Comparison of ENCODE assay signal across 8 cellular contexts in the genomic region with DNA sequence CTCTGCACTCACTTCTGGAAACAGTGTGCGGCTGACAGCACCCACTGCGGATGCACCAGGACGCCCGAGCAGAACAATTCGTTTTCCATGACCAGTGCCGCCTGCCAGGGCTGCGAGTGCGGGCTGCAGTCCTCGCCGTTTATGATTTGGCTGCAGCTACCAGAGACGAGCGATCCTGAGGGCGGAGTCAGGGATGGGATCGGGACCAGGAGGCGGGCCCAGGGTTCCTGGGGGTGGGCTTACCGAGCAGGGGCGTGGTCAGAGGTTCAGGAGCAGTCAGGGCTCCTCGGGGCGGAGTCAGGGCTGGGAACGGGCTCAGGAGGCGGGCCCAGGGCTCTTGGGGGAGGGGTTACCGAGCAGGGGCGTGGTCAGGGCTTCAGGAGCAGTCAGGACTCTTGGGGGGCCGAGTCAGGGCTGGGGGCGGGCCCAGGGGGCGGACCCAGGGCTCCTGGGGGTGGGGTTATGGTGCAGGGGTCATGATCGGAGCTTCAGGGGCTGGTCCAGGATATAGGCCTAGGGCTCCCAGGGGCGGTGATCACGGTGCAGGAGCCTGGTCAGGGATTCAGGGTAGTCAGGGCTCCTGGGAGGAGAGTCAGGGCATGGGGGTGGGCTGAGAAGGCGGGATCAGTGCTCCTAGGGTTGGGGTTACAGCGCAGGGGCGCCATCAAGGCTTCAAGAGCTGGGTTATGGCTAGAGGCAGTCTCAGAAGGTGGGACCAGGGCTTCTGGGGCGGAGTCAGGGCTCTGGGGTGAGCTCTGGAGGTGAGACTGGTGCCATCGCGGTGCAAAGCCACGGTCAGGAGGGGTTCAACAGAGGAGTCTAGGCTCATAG. TPM values are rescaled to one million over a fixed set of nuclear protein-coding genes. Genes with fewer than 3 reads are reported as not detected.
A peak's percentile ranks its signal among the peaks of the same experiment; 100 is the strongest.
DNase-seq lines count a peak whose midpoint lies in the region; ATAC-seq and TF ChIP-seq lines count a peak whose summit lies in the region.

No MANE protein-coding gene starts in this region.

- peaks cover 22% of the 10 kb centered on the region for H3K27me3 ChIP-seq in CD8-positive, alpha-beta T cell (ENCODE audit: insufficient read depth, low read length)
- H3K27me3 ChIP-seq in adrenal gland (peaks cover 30% of the 10 kb centered on the region), mesenchymal stem cell (ENCODE audit: control insufficient read depth in 1 of 2, insufficient read depth in 1 of 2, low read length in 2 of 2) (peaks cover 0 to 77% of the 10 kb centered on the region in 2 experiments)

- no peak overlapping the region for H3K27ac ChIP-seq in CD8-positive, alpha-beta T cell (ENCODE audit: low read depth, low read length)
- H3K27ac ChIP-seq in adrenal gland = no peak overlapping the region
- H3K27ac ChIP-seq in mesenchymal stem cell (ENCODE audit: low read length, poor library complexity, severe bottlenecking) = no peak overlapping the region

- no peak overlapping the region for H3K23ac ChIP-seq in mesenchymal stem cell (ENCODE audit: low read length in 2 of 2)

- intact Hi-C loops in CD8-positive, alpha-beta T cell (cut with DNase I, micrococcal nuclease) = no loop called here
- intact Hi-C loops in adrenal gland (cut with DNase I) = loop anchor here in 1 of 2 donors (10.0 kb wide), 1 partner anchor 115 kb away; a partner anchor contains a TSS

- peak; percentile 36 for ATAC-seq in CD8-positive, alpha-beta T cell
- peak; percentile 57 for ATAC-seq in GM19372 (IDR thresholded peaks at IDR 0.05; ENCODE audit: low read depth, unreplicated experiment)
- ATAC-seq in naive B cell (ENCODE audit: low read depth in 2 of 2) = peak; percentile 36 to 43

- no peak overlapping the region for H3K4me3 ChIP-seq in CD8-positive, alpha-beta T cell (ENCODE audit: low read depth, low read length)
- H3K4me3 ChIP-seq in adrenal gland (peak overlapping the region in 1 of 4 donors; percentile 39), mesenchymal stem cell (ENCODE audit: insufficient read depth in 1 of 2, low read depth in 1 of 2, low read length in 2 of 2) (no peak overlapping the region)

- H3K27me3 Mint-ChIP-seq in CD8-positive, alpha-beta T cell (ENCODE audit: low read depth) = peaks cover 56% of the 10 kb centered on the region
- peaks cover 0 to 27% (median 9%) of the 10 kb centered on the region in 3 donors for H3K27me3 Mint-ChIP-seq in naive B cell

- H3K9ac ChIP-seq in mesenchymal stem cell (ENCODE audit: low read length) = no peak overlapping the region

- H4K8ac ChIP-seq in mesenchymal stem cell (ENCODE audit: low read length) = no peak overlapping the region

- H4K91ac ChIP-seq in mesenchymal stem cell (ENCODE audit: low read length) = no peak overlapping the region

- H3K14ac ChIP-seq in mesenchymal stem cell (ENCODE audit: low read length in 2 of 2) = no peak overlapping the region

- no peak overlapping the region for H2AK5ac ChIP-seq in mesenchymal stem cell (ENCODE audit: low read length, severe bottlenecking)

- H3K4me1 ChIP-seq in CD8-positive, alpha-beta T cell (ENCODE audit: insufficient read depth, low read length) = no peaks in the 10 kb centered on the region
- H3K4me1 ChIP-seq in adrenal gland (replicated peaks in 1 of 2) = no peaks in the 10 kb centered on the region
- no peaks in the 10 kb centered on the region for H3K4me1 ChIP-seq in mesenchymal stem cell (ENCODE audit: control insufficient read depth, insufficient read depth, low read depth, low read length)

- POLR2A ChIA-PET in CD8-positive, alpha-beta T cell (lab: Charles Lee) = no interaction called here

- CTCF ChIA-PET in CD8-positive, alpha-beta T cell (lab: Charles Lee) = interaction anchor here (1.4 kb wide), 1 partner anchor 13 kb away, joined by 4 read pairs; no protein-coding TSS in a partner anchor

- TF ChIP-seq CTCF in CD8-positive, alpha-beta T cell (IDR thresholded peaks at IDR 0.05) = no peak
- no peak for TF ChIP-seq CTCF in adrenal gland (IDR thresholded peaks at IDR 0.05)

- H2BK5ac ChIP-seq in mesenchymal stem cell (ENCODE audit: low read depth, low read length, poor library complexity, severe bottlenecking) = no peak overlapping the region

- no peaks in the 10 kb centered on the region for H3K36me3 Mint-ChIP-seq in CD8-positive, alpha-beta T cell
- H3K36me3 Mint-ChIP-seq in naive B cell = no peaks in the 10 kb centered on the region

- H2AFZ ChIP-seq in mesenchymal stem cell (ENCODE audit: low read depth, low read length) = no peak overlapping the region

- 5 to 12% (median 6%) methylated on average over 13 to 36 of the region's 36 CpGs for WGBS in adrenal gland, 4 donors
- 8% methylated on average over 35 of the region's 36 CpGs for WGBS in mesenchymal stem cell

- H3K27ac Mint-ChIP-seq in CD8-positive, alpha-beta T cell = no peak overlapping the region
- H3K27ac Mint-ChIP-seq in naive B cell = peak overlapping the region in 1 of 6 donors; percentile 26

- H3K4ac ChIP-seq in mesenchymal stem cell (ENCODE audit: low read depth in 1 of 2, low read length in 2 of 2) = no peak overlapping the region

- H2BK120ac ChIP-seq in mesenchymal stem cell (ENCODE audit: low read depth, low read length) = no peak overlapping the region

- no peak for TF ChIP-seq POLR2A in adrenal gland (IDR thresholded peaks at IDR 0.05)

- H3K79me1 ChIP-seq in mesenchymal stem cell (replicated peaks; ENCODE audit: low read length, poor library complexity, severe bottlenecking) = no peaks in the 10 kb centered on the region

- H3K4me2 ChIP-seq in mesenchymal stem cell (ENCODE audit: low read length, poor library complexity, severe bottlenecking) = no peak overlapping the region

- no peak overlapping the region for H3K18ac ChIP-seq in mesenchymal stem cell (ENCODE audit: low read depth in 1 of 2, low read length in 2 of 2)

- H3K36me3 ChIP-seq in CD8-positive, alpha-beta T cell (ENCODE audit: insufficient read depth, low read length) = no peaks in the 10 kb centered on the region
- H3K36me3 ChIP-seq in adrenal gland (replicated peaks in 1 of 2) (no peaks in the 10 kb centered on the region), mesenchymal stem cell (ENCODE audit: control insufficient read depth in 1 of 2, insufficient read depth in 2 of 2, low read depth in 1 of 2, low read length in 2 of 2) (no peaks in the 10 kb centered on the region)

- H3K9me3 ChIP-seq in CD8-positive, alpha-beta T cell (ENCODE audit: low read length) = no peaks in the 10 kb centered on the region
- H3K9me3 ChIP-seq in adrenal gland (replicated peaks in 1 of 3) = no peaks in the 10 kb centered on the region
- H3K9me3 ChIP-seq in mesenchymal stem cell (ENCODE audit: control insufficient read depth, low read length) = no peaks in the 10 kb centered on the region

- no peak overlapping the region for H3K4me3 Mint-ChIP-seq in CD8-positive, alpha-beta T cell
- H3K4me3 Mint-ChIP-seq in naive B cell = peak overlapping the region; percentile 7 to 86 (median 63)

- DNase-seq in CD8-positive, alpha-beta T cell = peak in 1 of 7 experiments; percentile 19
- DNase-seq in NCI-H226 = peak; percentile 81
- DNase-seq in adrenal gland = peak in 6 of 7 donors; percentile 30 to 89 (median 68)
- DNase-seq in naive B cell = no peak
- no peak for DNase-seq in glomerular visceral epithelial cell (ENCODE audit: extremely low spot score)
- DNase-seq in NOMO-1 (lab: John Stamatoyannopoulos, UW; ENCODE audit: unreplicated experiment in 2 of 2) = no peak
- DNase-seq in mesenchymal stem cell = no peak

- peaks cover 9% of the 10 kb centered on the region for H3K4me1 Mint-ChIP-seq in CD8-positive, alpha-beta T cell (ENCODE audit: low read depth)
- H3K4me1 Mint-ChIP-seq in naive B cell = peaks cover 9 to 28% (median 10%) of the 10 kb centered on the region in 3 donors

- H3K9me3 Mint-ChIP-seq in CD8-positive, alpha-beta T cell = no peaks in the 10 kb centered on the region
- H3K9me3 Mint-ChIP-seq in naive B cell = peaks cover 0 to 3% (median 0%) of the 10 kb centered on the region in 7 donors

- H2BK12ac ChIP-seq in mesenchymal stem cell (ENCODE audit: low read length in 2 of 2) = no peak overlapping the region

- no peak overlapping the region for H2BK15ac ChIP-seq in mesenchymal stem cell (ENCODE audit: low read depth, poor library complexity, severe bottlenecking)

RNA-seq across cellular contexts. Expression of a gene that starts 1.7 kb away (rescaled TPM):
- not detected for total RNA-seq in CD8-positive, alpha-beta T cell
- total RNA-seq in adrenal gland = 10 to 100 TPM in 1 of 8 donors, 1 to 10 TPM in 3, under 1 TPM in 1, not detected in 3; 0.28 to 10.2 (median 2.2) TPM
- polyA plus RNA-seq in adrenal gland (10 to 100 TPM in 2 of 3 donors, under 1 TPM in 1; 0.42 to 16.8 (median 10.9) TPM), naive B cell (ENCODE audit: low read depth in 6 of 6) (under 1 TPM in 1 of 6 donors, not detected in 5; 0.56 TPM)
- polyA plus RNA-seq in mesenchymal stem cell (2013, experiment 1 of 2) = not detected
- polyA plus RNA-seq in mesenchymal stem cell (2013, experiment 2 of 2) = not detected

RNA-seq across cellular contexts. Expression of a gene that starts 36.2 kb away (rescaled TPM):
- not detected for total RNA-seq in CD8-positive, alpha-beta T cell
- total RNA-seq in adrenal gland = under 1 TPM in 1 of 8 donors, not detected in 7; 0.61 TPM
- under 1 TPM in 1 of 3 donors, not detected in 2; 0.20 TPM for polyA plus RNA-seq in adrenal gland
- under 1 TPM in 2 of 6 donors, not detected in 4; 0.36 to 0.47 TPM for polyA plus RNA-seq in naive B cell (ENCODE audit: low read depth in 6 of 6)
- polyA plus RNA-seq in mesenchymal stem cell (2013, experiment 1 of 2) = not detected
- not detected for polyA plus RNA-seq in mesenchymal stem cell (2013, experiment 2 of 2)

RNA-seq across cellular contexts. Expression of a gene that starts 43.4 kb away (rescaled TPM):
- total RNA-seq in CD8-positive, alpha-beta T cell = not detected
- not detected for total RNA-seq in adrenal gland
- polyA plus RNA-seq in adrenal gland (not detected), naive B cell (ENCODE audit: low read depth in 6 of 6) (not detected)
- not detected for polyA plus RNA-seq in mesenchymal stem cell (2013, experiment 1 of 2)
- polyA plus RNA-seq in mesenchymal stem cell (2013, experiment 2 of 2) = not detected

RNA-seq across cellular contexts. Expression of a gene that starts 54.7 kb away (rescaled TPM):
- not detected for total RNA-seq in CD8-positive, alpha-beta T cell
- total RNA-seq in adrenal gland = 1 to 10 TPM in 2 of 8 donors, under 1 TPM in 2, not detected in 4; 0.31 to 4.8 (median 2.5) TPM
- polyA plus RNA-seq in adrenal gland = 10 to 100 TPM in 1 of 3 donors, 1 to 10 TPM in 1, under 1 TPM in 1; 0.35 to 26.0 (median 1.3) TPM
- polyA plus RNA-seq in naive B cell (ENCODE audit: low read depth in 6 of 6) = not detected
- not detected for polyA plus RNA-seq in mesenchymal stem cell (2013, experiment 1 of 2)
- not detected for polyA plus RNA-seq in mesenchymal stem cell (2013, experiment 2 of 2)

RNA-seq across cellular contexts. Expression of a gene that starts 59.9 kb away (rescaled TPM):
- total RNA-seq in CD8-positive, alpha-beta T cell = not detected
- not detected for total RNA-seq in adrenal gland
- polyA plus RNA-seq in adrenal gland (not detected), naive B cell (ENCODE audit: low read depth in 6 of 6) (not detected)
- polyA plus RNA-seq in mesenchymal stem cell (2013, experiment 1 of 2) = not detected
- polyA plus RNA-seq in mesenchymal stem cell (2013, experiment 2 of 2) = not detected

Comparison
In these comparisons a context has a peak if more than half of its experiments do, and no peak if none do; other contexts are left out.
1. DNase-seq: peak in NCI-H226 (single experiment) and adrenal gland (6 of 7); none in naive B cell (single experiment), glomerular visceral epithelial cell (single experiment), NOMO-1 (0 of 2) and mesenchymal stem cell (single experiment).
2. Peak in every context shown above with its lines, with median percentiles within 50 percentile points of each other: ATAC-seq.